In genomic region chr18:7566587-7567486, GRCh38 we compare ENCODE assay signal across 8 cellular contexts. TPM values are rescaled to one million over a fixed set of nuclear protein-coding genes. Genes with fewer than 3 reads are reported as not detected.
A peak's percentile ranks its signal among the peaks of the same experiment; 100 is the strongest.
DNase-seq lines count a peak whose midpoint lies in the region; ATAC-seq and TF ChIP-seq lines count a peak whose summit lies in the region.

Gene PTPRM (plus strand): TSS chr18:7567316. CDS start chr18:7567819, 503 bp downstream.

- H3K9me3 ChIP-seq in AG04450 (ENCODE audit: control insufficient read depth, insufficient read depth, low read length) (no peaks in the 10 kb centered on the region), mucosa of rectum (ENCODE audit: control insufficient read depth in 2 of 2, low read length in 2 of 2) (no peaks in the 10 kb centered on the region)

- no peaks in the 10 kb centered on the region for H3K9me3 Mint-ChIP-seq in activated T-helper 1 cell treated with anti-CD3 and anti-CD28 coated beads, Interleukin-12 subunit alpha, Interleukin-12 subunit beta, Interleukin-2, Interleukin-4 antibody, amounts not matched to agents 30 ng/mL and 10 ng/mL and 1 ng/mL, durations not matched to agents 14 hours and 24 hours and 36 hours

- DNase-seq in AG04450 (ENCODE audit: low read depth, low spot score) (no peak), NCI-H460 (ENCODE audit: extremely low read depth, low read depth) (peak; percentile 76), fibroblast of gingiva (ENCODE audit: low read depth) (peak; percentile 89)
- DNase-seq in activated T-helper 1 cell treated with anti-CD3 and anti-CD28 coated beads, Interleukin-12 subunit alpha, Interleukin-12 subunit beta, Interleukin-2, Interleukin-4 antibody, amounts not matched to agents 30 ng/mL and 10 ng/mL and 1 ng/mL, durations not matched to agents 14 hours and 24 hours and 36 hours (ENCODE audit: low spot score) = peak; percentile 46
- DNase-seq in stimulated activated naive CD8-positive, alpha-beta T cell treated with anti-CD3 and anti-CD28 coated beads, Interleukin-15, Interleukin-2, amounts not matched to agents 100 U/mL and 50 U/mL, for 24 hours = peak; percentile 58

- H3K36me3 ChIP-seq in mucosa of rectum (ENCODE audit: control insufficient read depth in 2 of 2, insufficient read depth in 2 of 2, low read length in 2 of 2) = no peaks in the 10 kb centered on the region

- H3K27me3 Mint-ChIP-seq in activated T-helper 1 cell treated with anti-CD3 and anti-CD28 coated beads, Interleukin-12 subunit alpha, Interleukin-12 subunit beta, Interleukin-2, Interleukin-4 antibody, amounts not matched to agents 30 ng/mL and 10 ng/mL and 1 ng/mL, durations not matched to agents 14 hours and 24 hours and 36 hours (ENCODE audit: insufficient read depth) = peaks cover 46% of the 10 kb centered on the region

- no peaks in the 10 kb centered on the region for H3K36me3 Mint-ChIP-seq in activated T-helper 1 cell treated with anti-CD3 and anti-CD28 coated beads, Interleukin-12 subunit alpha, Interleukin-12 subunit beta, Interleukin-2, Interleukin-4 antibody, amounts not matched to agents 30 ng/mL and 10 ng/mL and 1 ng/mL, durations not matched to agents 14 hours and 24 hours and 36 hours (ENCODE audit: low read depth)

- peak; percentile 29; the same call in 1 of the 2 replicates for TF ChIP-seq CTCF in AG04450 (IDR thresholded peaks at IDR 0.05; ENCODE audit: low read depth, low read length)

- POLR2A ChIA-PET in AG04450 (lab: Yijun Ruan, JAX) = interaction anchor here (1.1 to 1.4 kb wide), 2 partner anchors 11 to 42 kb away, joined by 5 to 6 read pairs; no protein-coding TSS in a partner anchor

- intact Hi-C loops in activated T-helper 1 cell treated with anti-CD3 and anti-CD28 coated beads, Interleukin-12 subunit alpha, Interleukin-12 subunit beta, Interleukin-2, Interleukin-4 antibody, amounts not matched to agents 30 ng/mL and 10 ng/mL and 1 ng/mL, durations not matched to agents 14 hours and 24 hours and 36 hours (cut with micrococcal nuclease) = loop anchor here (2.0 to 10.0 kb wide), 3 partner anchors 346 to 652 kb away; no protein-coding TSS in a partner anchor

- H3K4me1 ChIP-seq in mucosa of rectum (ENCODE audit: control insufficient read depth in 2 of 2, insufficient read depth in 2 of 2, low read length in 2 of 2) = peaks cover 0 to 6% of the 10 kb centered on the region in 2 donors

- H3K27ac ChIP-seq in AG04450 (ENCODE audit: low read depth, low read length) (no peak within 1 kb of the TSS), mucosa of rectum (ENCODE audit: low read depth in 2 of 2, low read length in 2 of 2) (peak within 1 kb of the TSS; percentile 75 to 80)

- H3K27me3 ChIP-seq in AG04450 (ENCODE audit: control insufficient read depth, insufficient read depth, low read length) (no peaks in the 10 kb centered on the region), mucosa of rectum (ENCODE audit: control insufficient read depth in 2 of 2, insufficient read depth in 2 of 2, low read length in 2 of 2) (peaks cover 12 to 15% of the 10 kb centered on the region in 2 donors)

- CTCF ChIA-PET in AG04450 (lab: Charles Lee) = interaction anchor here (0.6 to 2.2 kb wide), 42 partner anchors 9 to 1369 kb away, joined by 3 to 18 read pairs (median 4); no protein-coding TSS in a partner anchor

- no peaks in the 10 kb centered on the region for H3K4me1 Mint-ChIP-seq in activated T-helper 1 cell treated with anti-CD3 and anti-CD28 coated beads, Interleukin-12 subunit alpha, Interleukin-12 subunit beta, Interleukin-2, Interleukin-4 antibody, amounts not matched to agents 30 ng/mL and 10 ng/mL and 1 ng/mL, durations not matched to agents 14 hours and 24 hours and 36 hours (ENCODE audit: low read depth)

- peak; percentile 94 for ATAC-seq in GM18867 (IDR thresholded peaks at IDR 0.05; ENCODE audit: unreplicated experiment)
- ATAC-seq in HG03064 (IDR thresholded peaks at IDR 0.05; ENCODE audit: low read depth, unreplicated experiment) = peak; percentile 89
- ATAC-seq in stimulated activated naive CD8-positive, alpha-beta T cell treated with anti-CD3 and anti-CD28 coated beads, Interleukin-15, Interleukin-2, amounts not matched to agents 100 U/mL and 50 U/mL, for 24 hours = peak; percentile 90

- peak within 1 kb of the TSS; percentile 68 to 73 for H3K9ac ChIP-seq in mucosa of rectum (ENCODE audit: low read depth in 1 of 2, low read length in 2 of 2)

- no peak within 1 kb of the TSS for H3K27ac Mint-ChIP-seq in activated T-helper 1 cell treated with anti-CD3 and anti-CD28 coated beads, Interleukin-12 subunit alpha, Interleukin-12 subunit beta, Interleukin-2, Interleukin-4 antibody, amounts not matched to agents 30 ng/mL and 10 ng/mL and 1 ng/mL, durations not matched to agents 14 hours and 24 hours and 36 hours

- H3K4me3 ChIP-seq in AG04450 (ENCODE audit: low read depth, low read length) (peak within 1 kb of the TSS; percentile 73), mucosa of rectum (ENCODE audit: low read length in 2 of 2) (peak within 1 kb of the TSS; percentile 64 to 78)

- H3K4me3 Mint-ChIP-seq in activated T-helper 1 cell treated with anti-CD3 and anti-CD28 coated beads, Interleukin-12 subunit alpha, Interleukin-12 subunit beta, Interleukin-2, Interleukin-4 antibody, amounts not matched to agents 30 ng/mL and 10 ng/mL and 1 ng/mL, durations not matched to agents 14 hours and 24 hours and 36 hours = peak within 1 kb of the TSS; percentile 15

RNA-seq across cellular contexts. Expression of gene PTPRM, which starts in this region (rescaled TPM):
- 81.1 and 81.5 TPM in 2 replicates for polyA plus RNA-seq in AG04450 (2011; rRNA removed)
- 68.5 and 75.1 TPM in 2 replicates for polyA minus RNA-seq in AG04450 (2011; rRNA and poly(A)+ RNA removed)
- 97.6 and 129 TPM in 2 replicates for total RNA-seq in NCI-H460 (2014; rRNA removed; shearing (Covaris generic))
- polyA plus RNA-seq in NCI-H460 (2014; cell fraction: nucleus; rRNA removed) = 80.9 and 116 TPM in 2 replicates
- total RNA-seq in activated T-helper 1 cell treated with anti-CD3 and anti-CD28 coated beads, Interleukin-12 subunit alpha, Interleukin-12 subunit beta, Interleukin-2, Interleukin-4 antibody, amounts not matched to agents 30 ng/mL and 10 ng/mL and 1 ng/mL, durations not matched to agents 14 hours and 24 hours and 36 hours = 10.4 and 10.7 TPM in 2 replicates
